In genomic region chrX:48045410-48046311, GRCh38 we compare ENCODE assay signal across 11 cellular contexts. TPM values are rescaled to one million over a fixed set of nuclear protein-coding genes. Genes with fewer than 3 reads are reported as not detected.
DNase-seq lines count a peak whose midpoint lies in the region; ATAC-seq and TF ChIP-seq lines count a peak whose summit lies in the region.
"Had no signal": no experiment of that assay in that cellular context is flagged by ENCODE, and none has a peak within 500 bp of the region (broad histone marks: within the 10 kb centered on the region; RNA-seq: fewer than 3 reads in every experiment).

No MANE protein-coding gene starts in this region.

- no peak for TF ChIP-seq CTCF in fibroblast of pulmonary artery (IDR thresholded peaks at IDR 0.05; ENCODE audit: low read length, missing control alignments)
- TF ChIP-seq CTCF in omental fat pad (IDR thresholded peaks at IDR 0.05), result no peak

- H3K27me3 Mint-ChIP-seq in stimulated activated naive CD8-positive, alpha-beta T cell treated with anti-CD3 and anti-CD28 coated beads, Interleukin-15, amount 100 ng/mL, for 72 hours, result no peaks in the 10 kb centered on the region

- no peaks in the 10 kb centered on the region for H3K9me3 Mint-ChIP-seq in stimulated activated naive CD8-positive, alpha-beta T cell treated with anti-CD3 and anti-CD28 coated beads, Interleukin-15, amount 100 ng/mL, for 72 hours
- H3K9me3 Mint-ChIP-seq: CD8-positive, alpha-beta T cell had no signal

- DNase-seq in COLO829 (ENCODE audit: low spot score), result peak; percentile 51
- peak; percentile 48 for DNase-seq in RPMI7951 (ENCODE audit: low read depth)
- DNase-seq in fibroblast of pulmonary artery (ENCODE audit: low read depth), result peak; percentile 91
- no peak for DNase-seq in omental fat pad (ENCODE audit: low spot score)
- DNase-seq in stimulated activated naive CD8-positive, alpha-beta T cell treated with anti-CD3 and anti-CD28 coated beads, Interleukin-15, amount 100 ng/mL, for 72 hours, result no peak
- DNase-seq: CD8-positive, alpha-beta T cell; H7; NCI-H2171 treated with DMSO at 0.1 percent for 48 hours had no signal

- ATAC-seq in omental fat pad (ENCODE audit: low FRiP score) (peak; percentile 80), GM18870 (IDR thresholded peaks at IDR 0.05; ENCODE audit: unreplicated experiment) (no peak), GM19463 (IDR thresholded peaks at IDR 0.05; ENCODE audit: unreplicated experiment) (no peak), HG02588 (IDR thresholded peaks at IDR 0.05; ENCODE audit: unreplicated experiment) (no peak)
- ATAC-seq in stimulated activated naive CD8-positive, alpha-beta T cell treated with anti-CD3 and anti-CD28 coated beads, Interleukin-15, amount 100 ng/mL, for 72 hours, result no peak
- ATAC-seq: CD8-positive, alpha-beta T cell had no signal

- no peak overlapping the region for H3K27ac Mint-ChIP-seq in stimulated activated naive CD8-positive, alpha-beta T cell treated with anti-CD3 and anti-CD28 coated beads, Interleukin-15, amount 100 ng/mL, for 72 hours
- H3K27ac Mint-ChIP-seq: CD8-positive, alpha-beta T cell had no signal

- H3K4me1 Mint-ChIP-seq in stimulated activated naive CD8-positive, alpha-beta T cell treated with anti-CD3 and anti-CD28 coated beads, Interleukin-15, amount 100 ng/mL, for 72 hours, result no peaks in the 10 kb centered on the region

- H3K4me3 ChIP-seq in fibroblast of pulmonary artery (replicated peaks; ENCODE audit: low read depth, low read length), result no peak overlapping the region

- no peak overlapping the region for H3K4me3 Mint-ChIP-seq in stimulated activated naive CD8-positive, alpha-beta T cell treated with anti-CD3 and anti-CD28 coated beads, Interleukin-15, amount 100 ng/mL, for 72 hours
- H3K4me3 Mint-ChIP-seq: CD8-positive, alpha-beta T cell had no signal

RNA-seq across cellular contexts. Expression of gene ZNF630, which starts 25.8 kb away (rescaled TPM):
- total RNA-seq in RPMI7951 (2014; rRNA removed; shearing (Covaris generic)), result 3.5 and 3.7 TPM in 2 replicates
- total RNA-seq in omental fat pad, result 1 to 10 TPM in 3 of 4 donors, under 1 TPM in 1; 0.60 to 4.3 (median 1.4) TPM

RNA-seq across cellular contexts. Expression of gene SPACA5, which starts 38.9 kb away (rescaled TPM):
- 0.78 TPM in 1 of 2 replicates, not detected in the other for total RNA-seq in RPMI7951 (2014; rRNA removed; shearing (Covaris generic))
- not detected for total RNA-seq in omental fat pad
- total RNA-seq: CD8-positive, alpha-beta T cell; H7 had no signal

RNA-seq across cellular contexts. Expression of gene ZNF182, which starts 41.9 kb away (rescaled TPM):
- 4.7 and 5.2 TPM in 2 replicates for total RNA-seq in RPMI7951 (2014; rRNA removed; shearing (Covaris generic))
- total RNA-seq in omental fat pad, result 1 to 10 TPM; 2.5 to 7.6 (median 3.5) TPM

Comparison
In these comparisons a context has a peak if more than half of its experiments do, and no peak if none do; other contexts are left out.
1. DNase-seq: peak in COLO829 (single experiment), RPMI7951 (single experiment) and fibroblast of pulmonary artery (single experiment); none in omental fat pad (single experiment) and stimulated activated naive CD8-positive, alpha-beta T cell treated with anti-CD3 and anti-CD28 coated beads, Interleukin-15, amount 100 ng/mL, for 72 hours (0 of 2).